15 cellular contexts compared by ENCODE assay signal in genomic region chr5:141611289-141611688, GRCh38. TPM values are rescaled to one million over a fixed set of nuclear protein-coding genes. Genes with fewer than 3 reads are reported as not detected.
DNase-seq lines count a peak whose midpoint lies in the region; ATAC-seq and TF ChIP-seq lines count a peak whose summit lies in the region.
"Had no signal": no experiment of that assay in that cellular context is flagged by ENCODE, and none has a peak within 500 bp of the region (broad histone marks: within the 10 kb centered on the region; RNA-seq: fewer than 3 reads in every experiment).

No MANE protein-coding gene starts in this region.

- H3K9me3 Mint-ChIP-seq in T-helper 2 cell treated with Interferon-gamma antibody and Interleukin-4, amounts not matched to agents 5 μg/mL and 100 μg/mL, for 36 hours = no peaks in the 10 kb centered on the region
- H3K9me3 Mint-ChIP-seq in HFFc6 (no peaks in the 10 kb centered on the region), natural killer cell (no peaks in the 10 kb centered on the region)
- no peaks in the 10 kb centered on the region for H3K9me3 Mint-ChIP-seq in activated naive CD8-positive, alpha-beta T cell treated with anti-CD3 and anti-CD28 coated beads, Interleukin-2, amount 10 ng/mL, durations not matched to agents 7 days and 5 days

- TF ChIP-seq CTCF in HFFc6 (IDR thresholded peaks at IDR 0.05) = no peak
- TF ChIP-seq CTCF in natural killer cell (IDR thresholded peaks at IDR 0.05) = no peak
- TF ChIP-seq CTCF in heart left ventricle (IDR thresholded peaks at IDR 0.05) = no peak

- H3K36me3 Mint-ChIP-seq in T-helper 2 cell treated with Interferon-gamma antibody and Interleukin-4, amounts not matched to agents 5 μg/mL and 100 μg/mL, for 36 hours (ENCODE audit: low read depth) = peaks cover 55% of the 10 kb centered on the region
- H3K36me3 Mint-ChIP-seq in HFFc6 (ENCODE audit: low read depth) (peaks cover 12% of the 10 kb centered on the region), natural killer cell (no peaks in the 10 kb centered on the region)
- peaks cover 45% of the 10 kb centered on the region for H3K36me3 Mint-ChIP-seq in activated naive CD8-positive, alpha-beta T cell treated with anti-CD3 and anti-CD28 coated beads, Interleukin-2, amount 10 ng/mL, durations not matched to agents 7 days and 5 days

- H3K4me3 ChIP-seq in heart left ventricle = no peak overlapping the region
- H3K4me3 ChIP-seq: adrenal gland, esophagus squamous epithelium had no signal

- peak overlapping the region; percentile 60 for H3K27ac Mint-ChIP-seq in T-helper 2 cell treated with Interferon-gamma antibody and Interleukin-4, amounts not matched to agents 5 μg/mL and 100 μg/mL, for 36 hours
- H3K27ac Mint-ChIP-seq in HFFc6 = peak overlapping the region; percentile 8; the same call in 1 of the 2 replicates
- peak overlapping the region; percentile 65 for H3K27ac Mint-ChIP-seq in activated naive CD8-positive, alpha-beta T cell treated with anti-CD3 and anti-CD28 coated beads, Interleukin-2, amount 10 ng/mL, durations not matched to agents 7 days and 5 days
- peak overlapping the region; percentile 95 to 96 for H3K27ac Mint-ChIP-seq in natural killer cell

- no peaks in the 10 kb centered on the region for H3K36me3 ChIP-seq in heart left ventricle
- H3K36me3 ChIP-seq: adrenal gland had no signal

- no peak for DNase-seq in T-helper 2 cell treated with Interferon-gamma antibody and Interleukin-4, amounts not matched to agents 5 μg/mL and 100 μg/mL, for 36 hours (ENCODE audit: low spot score)
- no peak for DNase-seq in T-helper 2 cell
- DNase-seq in HFFc6 = no peak
- DNase-seq in activated naive CD8-positive, alpha-beta T cell treated with anti-CD3 and anti-CD28 coated beads, Interleukin-2, amount 10 ng/mL, durations not matched to agents 7 days and 5 days = no peak
- no peak for DNase-seq in natural killer cell
- DNase-seq in heart left ventricle = no peak
- DNase-seq: 8988T; adrenal gland; COR-L47; esophagus squamous epithelium; NCI-H2029 treated with DMSO at 0.1 percent for 48 hours; NCI-H69; stimulated activated naive CD4-positive, alpha-beta T cell treated with Interleukin-2 at 50 U/mL for 16 hours had no signal

- H3K4me3 Mint-ChIP-seq in T-helper 2 cell treated with Interferon-gamma antibody and Interleukin-4, amounts not matched to agents 5 μg/mL and 100 μg/mL, for 36 hours = peak overlapping the region; percentile 45
- H3K4me3 Mint-ChIP-seq in HFFc6 (no peak overlapping the region), natural killer cell (peak overlapping the region; percentile 19)
- peak overlapping the region; percentile 38 for H3K4me3 Mint-ChIP-seq in activated naive CD8-positive, alpha-beta T cell treated with anti-CD3 and anti-CD28 coated beads, Interleukin-2, amount 10 ng/mL, durations not matched to agents 7 days and 5 days

- intact Hi-C loops in natural killer cell (cut with micrococcal nuclease) = no loop called here
- intact Hi-C loops in heart left ventricle (cut with DNase I) = no loop called here

- TF ChIP-seq POLR2A in heart left ventricle (IDR thresholded peaks at IDR 0.05) = no peak

- no peak overlapping the region for H3K27ac ChIP-seq in heart left ventricle
- H3K27ac ChIP-seq: adrenal gland had no signal

- H3K27me3 Mint-ChIP-seq in T-helper 2 cell treated with Interferon-gamma antibody and Interleukin-4, amounts not matched to agents 5 μg/mL and 100 μg/mL, for 36 hours (ENCODE audit: low read depth) = no peaks in the 10 kb centered on the region
- H3K27me3 Mint-ChIP-seq in HFFc6 (ENCODE audit: insufficient read depth) (no peaks in the 10 kb centered on the region; the same call in 1 of the 2 replicates), natural killer cell (ENCODE audit: low read depth in 2 of 2) (no peaks in the 10 kb centered on the region)
- H3K27me3 Mint-ChIP-seq in activated naive CD8-positive, alpha-beta T cell treated with anti-CD3 and anti-CD28 coated beads, Interleukin-2, amount 10 ng/mL, durations not matched to agents 7 days and 5 days = no peaks in the 10 kb centered on the region

- H3K4me1 ChIP-seq in heart left ventricle = peaks cover 0 to 90% (median 29%) of the 10 kb centered on the region in 12 donors

- POLR2A ChIA-PET in activated naive CD8-positive, alpha-beta T cell treated with anti-CD3 and anti-CD28 coated beads, Interleukin-2, amount 10 ng/mL, durations not matched to agents 7 days and 5 days (lab: Charles Lee) = no interaction called here

- WGBS in heart left ventricle, 4 donors = 79 to 84% (median 80%) methylated on average over 3 of the region's 3 CpGs

- H3K27me3 ChIP-seq in heart left ventricle = no peaks in the 10 kb centered on the region
- H3K27me3 ChIP-seq: adrenal gland, esophagus squamous epithelium had no signal

- no peak for ATAC-seq in activated naive CD8-positive, alpha-beta T cell treated with anti-CD3 and anti-CD28 coated beads, Interleukin-2, amount 10 ng/mL, durations not matched to agents 7 days and 5 days (ENCODE audit: low read depth)
- ATAC-seq in natural killer cell (no peak), HG02678 (IDR thresholded peaks at IDR 0.05; ENCODE audit: unreplicated experiment) (no peak), heart left ventricle (no peak), HG02763 (IDR thresholded peaks at IDR 0.05; ENCODE audit: unreplicated experiment) (no peak)

- peaks cover 68% of the 10 kb centered on the region for H3K4me1 Mint-ChIP-seq in T-helper 2 cell treated with Interferon-gamma antibody and Interleukin-4, amounts not matched to agents 5 μg/mL and 100 μg/mL, for 36 hours (ENCODE audit: low read depth)
- H3K4me1 Mint-ChIP-seq in HFFc6 (ENCODE audit: low read depth) (peaks cover 52% of the 10 kb centered on the region), natural killer cell (peaks cover 86 to 87% of the 10 kb centered on the region in 2 donors)
- H3K4me1 Mint-ChIP-seq in activated naive CD8-positive, alpha-beta T cell treated with anti-CD3 and anti-CD28 coated beads, Interleukin-2, amount 10 ng/mL, durations not matched to agents 7 days and 5 days = peaks cover 64% of the 10 kb centered on the region

- H3K9me3 ChIP-seq in heart left ventricle = no peaks in the 10 kb centered on the region
- H3K9me3 ChIP-seq: adrenal gland, esophagus squamous epithelium had no signal

RNA-seq across cellular contexts. Expression of gene DIAPH1, which starts 7.5 kb away (rescaled TPM):
- 100 to 1,000 TPM; 105 to 119 (median 109) TPM for total RNA-seq in HFFc6 (2021; fragmentation: NEBNext Ultra II Directional; extraction: Animal tissue kit (Norgen Biotek cat#: 25700))
- total RNA-seq in activated naive CD8-positive, alpha-beta T cell treated with anti-CD3 and anti-CD28 coated beads, Interleukin-2, amount 10 ng/mL, durations not matched to agents 7 days and 5 days = 100 to 1,000 TPM; 244 to 256 TPM
- total RNA-seq in natural killer cell (100 to 1,000 TPM; 410 to 456 (median 419) TPM), heart left ventricle (100 to 1,000 TPM in 1 of 9 donors, 10 to 100 TPM in 8; 38.8 to 137 (median 61.5) TPM)
- 10 to 100 TPM; 29.9 to 79.6 TPM for polyA plus RNA-seq in heart left ventricle

RNA-seq across cellular contexts. Expression of gene HDAC3, which starts 25.4 kb away (rescaled TPM):
- total RNA-seq in HFFc6 (2021; fragmentation: NEBNext Ultra II Directional; extraction: Animal tissue kit (Norgen Biotek cat#: 25700)) = 10 to 100 TPM; 52.1 to 63.7 (median 55.1) TPM
- 10 to 100 TPM; 85.8 to 89.6 TPM for total RNA-seq in activated naive CD8-positive, alpha-beta T cell treated with anti-CD3 and anti-CD28 coated beads, Interleukin-2, amount 10 ng/mL, durations not matched to agents 7 days and 5 days
- 10 to 100 TPM; 66.0 to 85.7 (median 74.7) TPM for total RNA-seq in natural killer cell
- 10 to 100 TPM; 24.5 to 39.0 (median 32.2) TPM for total RNA-seq in heart left ventricle
- 10 to 100 TPM; 33.3 TPM for polyA plus RNA-seq in heart left ventricle

RNA-seq across cellular contexts. Expression of gene RELL2, which starts 25.5 kb away (rescaled TPM):
- 1 to 10 TPM; 2.2 to 4.4 (median 3.0) TPM for total RNA-seq in HFFc6 (2021; fragmentation: NEBNext Ultra II Directional; extraction: Animal tissue kit (Norgen Biotek cat#: 25700))
- 10 to 100 TPM; 31.4 to 31.6 TPM for total RNA-seq in activated naive CD8-positive, alpha-beta T cell treated with anti-CD3 and anti-CD28 coated beads, Interleukin-2, amount 10 ng/mL, durations not matched to agents 7 days and 5 days
- total RNA-seq in natural killer cell (1 to 10 TPM; 5.7 to 6.6 (median 6.1) TPM), heart left ventricle (1 to 10 TPM in 3 of 9 donors, under 1 TPM in 6; 0.25 to 2.5 (median 0.65) TPM)
- 1 to 10 TPM in 1 of 2 donors, under 1 TPM in 1; 0.88 to 2.7 TPM for polyA plus RNA-seq in heart left ventricle

RNA-seq across cellular contexts. Expression of gene FCHSD1, which starts 39.9 kb away (rescaled TPM):
- 10 to 100 TPM; 20.8 to 31.7 (median 25.3) TPM for total RNA-seq in HFFc6 (2021; fragmentation: NEBNext Ultra II Directional; extraction: Animal tissue kit (Norgen Biotek cat#: 25700))
- 10 to 100 TPM; 98.3 to 99.1 TPM for total RNA-seq in activated naive CD8-positive, alpha-beta T cell treated with anti-CD3 and anti-CD28 coated beads, Interleukin-2, amount 10 ng/mL, durations not matched to agents 7 days and 5 days
- total RNA-seq in natural killer cell (100 to 1,000 TPM; 134 to 155 (median 147) TPM), heart left ventricle (1 to 10 TPM; 1.2 to 8.8 (median 2.3) TPM)
- 1 to 10 TPM; 2.5 to 2.9 TPM for polyA plus RNA-seq in heart left ventricle

Comparison
In these comparisons a context has a peak if more than half of its experiments do, and no peak if none do; other contexts are left out.
1. H3K27ac Mint-ChIP-seq: peak in every context shown above with its lines; median percentile 96 in natural killer cell; 65 in activated naive CD8-positive, alpha-beta T cell treated with anti-CD3 and anti-CD28 coated beads, Interleukin-2, amount 10 ng/mL, durations not matched to agents 7 days and 5 days; 60 in T-helper 2 cell treated with Interferon-gamma antibody and Interleukin-4, amounts not matched to agents 5 μg/mL and 100 μg/mL, for 36 hours; 8 in HFFc6.
2. RNA of gene RELL2, which starts 25.5 kb away (total RNA-seq): 31.4 to 31.6 TPM in activated naive CD8-positive, alpha-beta T cell treated with anti-CD3 and anti-CD28 coated beads, Interleukin-2, amount 10 ng/mL, durations not matched to agents 7 days and 5 days; 5.7 to 6.6 TPM in natural killer cell, 2.2 to 4.4 TPM in HFFc6 and 0.25 to 2.5 TPM in heart left ventricle; every median in the first group is over 4 times any median in the second.